ENCODE assay signal across 8 cellular contexts in the genomic region with DNA sequence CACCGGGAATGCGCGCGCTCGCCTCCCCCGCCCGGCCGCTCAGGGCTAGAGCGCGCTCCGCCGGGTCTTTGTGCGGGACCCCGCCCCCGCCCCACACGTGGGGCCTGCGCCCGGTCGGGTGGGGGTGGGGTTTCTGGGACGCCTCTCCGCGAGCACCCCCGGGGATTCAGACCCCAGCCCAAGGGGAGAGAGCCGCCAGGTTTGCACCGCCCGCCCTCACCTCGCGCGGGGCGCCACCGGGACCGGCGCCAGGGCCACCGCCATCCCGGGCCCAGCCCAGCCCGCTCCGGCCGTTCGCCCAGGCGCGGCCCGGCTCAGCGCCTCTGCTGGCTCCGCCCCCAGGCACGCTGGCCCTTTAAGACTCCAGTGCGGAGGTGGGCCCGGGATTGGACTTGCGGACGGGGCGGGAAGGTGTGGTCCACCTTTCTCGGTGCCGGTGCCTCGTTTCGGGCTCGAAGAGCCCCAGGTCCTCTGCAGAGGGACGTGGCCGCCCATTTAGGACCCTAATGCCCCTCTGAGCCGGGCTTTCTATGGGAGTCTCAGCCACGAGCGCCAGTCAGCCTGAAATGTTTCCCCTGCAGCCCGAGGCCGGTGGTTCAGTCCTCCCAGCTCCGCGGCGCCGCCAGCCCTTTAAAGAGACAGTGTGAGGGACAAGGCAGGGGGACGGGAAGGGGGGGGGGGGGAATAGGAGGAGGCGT. TPM values are rescaled to one million over a fixed set of nuclear protein-coding genes. Genes with fewer than 3 reads are reported as not detected.
DNase-seq lines count a peak whose midpoint lies in the region; ATAC-seq and TF ChIP-seq lines count a peak whose summit lies in the region.

No MANE protein-coding gene starts in this region.

- ATAC-seq in HG03342 (IDR thresholded peaks at IDR 0.05; ENCODE audit: unreplicated experiment) = peak; percentile 64

- TF ChIP-seq RAD21 in liver (IDR thresholded peaks at IDR 0.05) = no peak

- peaks cover 15 to 70% (median 53%) of the 10 kb centered on the region in 4 donors for H3K4me1 ChIP-seq in liver (ENCODE audit: control insufficient read depth in 4 of 4, insufficient read depth in 4 of 4, low read length in 3 of 4)

- peaks cover 0 to 13% (median 3%) of the 10 kb centered on the region in 4 donors for H3K36me3 ChIP-seq in liver (ENCODE audit: control insufficient read depth in 4 of 4, insufficient read depth in 3 of 4, low read depth in 1 of 4, low read length in 3 of 4)

- peak overlapping the region; percentile 94 to 97 for H3K9ac ChIP-seq in liver (ENCODE audit: low read depth in 1 of 2, low read length in 2 of 2)

- H3K27ac ChIP-seq in liver (ENCODE audit: low read depth in 1 of 2, low read length in 2 of 2) = peak overlapping the region; percentile 98 to 99

- no peaks in the 10 kb centered on the region for H3K9me3 Mint-ChIP-seq in activated CD4-positive, alpha-beta T cell treated with anti-CD3 and anti-CD28 coated beads, Interleukin-2, amount 10 ng/mL, durations not matched to agents 7 days and 5 days

- peaks cover 2% of the 10 kb centered on the region for H3K36me3 Mint-ChIP-seq in activated CD4-positive, alpha-beta T cell treated with anti-CD3 and anti-CD28 coated beads, Interleukin-2, amount 10 ng/mL, durations not matched to agents 7 days and 5 days (ENCODE audit: low read depth)

- DNase-seq in Ammon's horn (ENCODE audit: low spot score) = peak; percentile 93
- DNase-seq in NCI-H526 (lab: John Stamatoyannopoulos, UW) = peak; percentile 81 to 94
- DNase-seq in activated CD4-positive, alpha-beta T cell treated with anti-CD3 and anti-CD28 coated beads, Interleukin-2, amount 10 ng/mL, durations not matched to agents 7 days and 5 days = peak; percentile 86
- DNase-seq in dedifferentiated amniotic fluid mesenchymal stem cell (ENCODE audit: extremely low spot score) = peak; percentile 81
- DNase-seq in stimulated activated CD4-positive, alpha-beta T cell treated with anti-CD3 and anti-CD28 coated beads, Interleukin-2, amount 100 ng/mL, for 48 hours = peak; percentile 75 to 76

- no peaks in the 10 kb centered on the region for H3K27me3 ChIP-seq in liver (ENCODE audit: control insufficient read depth in 4 of 4, insufficient read depth in 4 of 4, low read length in 3 of 4)

- TF ChIP-seq POLR2A in GM19099 (IDR thresholded peaks at IDR 0.05; ENCODE audit: extremely low read depth, insufficient read length, low read depth) = peak; percentile 76

- H3K4me3 Mint-ChIP-seq in activated CD4-positive, alpha-beta T cell treated with anti-CD3 and anti-CD28 coated beads, Interleukin-2, amount 10 ng/mL, durations not matched to agents 7 days and 5 days = peak overlapping the region; percentile 82

- H3K27ac Mint-ChIP-seq in activated CD4-positive, alpha-beta T cell treated with anti-CD3 and anti-CD28 coated beads, Interleukin-2, amount 10 ng/mL, durations not matched to agents 7 days and 5 days = peak overlapping the region; percentile 97

- CTCF ChIA-PET in activated CD4-positive, alpha-beta T cell treated with anti-CD3 and anti-CD28 coated beads, Interleukin-2, amount 10 ng/mL, durations not matched to agents 7 days and 5 days (lab: Charles Lee) = interaction anchor here (1.4 to 4.2 kb wide), 3 partner anchors 13 to 26 kb away, joined by 5 to 52 read pairs (median 7); a partner anchor contains a TSS

- POLR2A ChIA-PET in activated CD4-positive, alpha-beta T cell treated with anti-CD3 and anti-CD28 coated beads, Interleukin-2, amount 10 ng/mL, durations not matched to agents 7 days and 5 days (lab: Charles Lee) = interaction anchor here (0.6 to 0.7 kb wide), 2 partner anchors 24 to 37 kb away, joined by 3 read pairs; a partner anchor contains a TSS

- no peak for TF ChIP-seq CTCF in liver (IDR thresholded peaks at IDR 0.05; ENCODE audit: low read depth, low read length, missing input control)

- no peaks in the 10 kb centered on the region for H3K9me3 ChIP-seq in liver (ENCODE audit: control insufficient read depth in 4 of 4, low read length in 3 of 4)

- no peaks in the 10 kb centered on the region for H3K27me3 Mint-ChIP-seq in activated CD4-positive, alpha-beta T cell treated with anti-CD3 and anti-CD28 coated beads, Interleukin-2, amount 10 ng/mL, durations not matched to agents 7 days and 5 days

- H3K4me1 Mint-ChIP-seq in activated CD4-positive, alpha-beta T cell treated with anti-CD3 and anti-CD28 coated beads, Interleukin-2, amount 10 ng/mL, durations not matched to agents 7 days and 5 days = peaks cover 42% of the 10 kb centered on the region

- WGBS in liver = under 1% methylated on average over 68 of the region's 68 CpGs

- H3K4me3 ChIP-seq in liver (ENCODE audit: low read depth in 1 of 3, low read length in 3 of 3) = peak overlapping the region; percentile 81 to 96 (median 95)

TF ChIP-seq in liver, 16 proteins besides CTCF, POLR2A, EP300 and RAD21:
- TF ChIP-seq SP1 (IDR thresholded peaks at IDR 0.05) (peak; percentile 77), EGR1 (IDR thresholded peaks at IDR 0.05; ENCODE audit: low read depth in 2 of 2) (peak in 1 of 2 donors; percentile 83), HNF4A (conservative IDR thresholded peaks at IDR 0.05) (peak in 1 of 2 donors; percentile 9), GABPA (IDR thresholded peaks at IDR 0.05 in 1 of 2, conservative IDR thresholded peaks at IDR 0.05 in 1 of 2) (no peak), RXRA (IDR thresholded peaks at IDR 0.05) (peak in 1 of 2 donors; percentile 4), NR2F2 (IDR thresholded peaks at IDR 0.05) (no peak)
- TF ChIP-seq, protein P1, sequence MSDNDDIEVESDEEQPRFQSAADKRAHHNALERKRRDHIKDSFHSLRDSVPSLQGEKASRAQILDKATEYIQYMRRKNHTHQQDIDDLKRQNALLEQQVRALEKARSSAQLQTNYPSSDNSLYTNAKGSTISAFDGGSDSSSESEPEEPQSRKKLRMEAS (IDR thresholded peaks at IDR 0.05) = peak; percentile 99

RNA-seq across cellular contexts. Expression of a gene that starts 1.2 kb away (rescaled TPM):
- 1 to 10 TPM; 4.3 to 5.7 TPM for total RNA-seq in activated CD4-positive, alpha-beta T cell treated with anti-CD3 and anti-CD28 coated beads, Interleukin-2, amount 10 ng/mL, durations not matched to agents 7 days and 5 days
- 10 to 100 TPM; 33.5 to 57.6 TPM for total RNA-seq in liver
- 10 to 100 TPM; 19.5 to 32.9 TPM for polyA plus RNA-seq in liver

RNA-seq across cellular contexts. Expression of a gene that starts 6.7 kb away (rescaled TPM):
- total RNA-seq in activated CD4-positive, alpha-beta T cell treated with anti-CD3 and anti-CD28 coated beads, Interleukin-2, amount 10 ng/mL, durations not matched to agents 7 days and 5 days = 10 to 100 TPM; 16.1 to 17.7 TPM
- 10 to 100 TPM; 12.7 to 14.3 TPM for total RNA-seq in liver
- 10 to 100 TPM; 29.0 to 37.7 TPM for polyA plus RNA-seq in liver

RNA-seq across cellular contexts. Expression of a gene that starts 17.9 kb away (rescaled TPM):
- under 1 TPM in 1 of 2 experiments, not detected in 1; 0.07 TPM for total RNA-seq in activated CD4-positive, alpha-beta T cell treated with anti-CD3 and anti-CD28 coated beads, Interleukin-2, amount 10 ng/mL, durations not matched to agents 7 days and 5 days
- total RNA-seq in liver = 100 to 1,000 TPM in 1 of 2 donors, 10 to 100 TPM in 1; 87.6 to 155 TPM
- 100 to 1,000 TPM in 1 of 2 donors, 10 to 100 TPM in 1; 82.3 to 156 TPM for polyA plus RNA-seq in liver

RNA-seq across cellular contexts. Expression of a gene that starts 19.3 kb away (rescaled TPM):
- 100 to 1,000 TPM in 1 of 2 experiments, 10 to 100 TPM in 1; 88.3 to 122 TPM for total RNA-seq in activated CD4-positive, alpha-beta T cell treated with anti-CD3 and anti-CD28 coated beads, Interleukin-2, amount 10 ng/mL, durations not matched to agents 7 days and 5 days
- 10 to 100 TPM; 12.2 to 13.2 TPM for total RNA-seq in liver
- 10 to 100 TPM in 1 of 2 donors, 1 to 10 TPM in 1; 6.5 to 10.3 TPM for polyA plus RNA-seq in liver

RNA-seq across cellular contexts. Expression of a gene that starts 22.1 kb away (rescaled TPM):
- 10 to 100 TPM in 1 of 2 experiments, 1 to 10 TPM in 1; 9.2 to 10.9 TPM for total RNA-seq in activated CD4-positive, alpha-beta T cell treated with anti-CD3 and anti-CD28 coated beads, Interleukin-2, amount 10 ng/mL, durations not matched to agents 7 days and 5 days
- 1 to 10 TPM; 1.9 to 6.6 TPM for total RNA-seq in liver
- polyA plus RNA-seq in liver = 1 to 10 TPM; 1.8 to 2.0 TPM

Comparison
In these comparisons a context has a peak if more than half of its experiments do, and no peak if none do; other contexts are left out.
1. Peak in every context shown above with its lines: DNase-seq, ATAC-seq, H3K4me3 ChIP-seq and H3K27ac ChIP-seq.
2. RNA of a gene that starts 1.2 kb away (total RNA-seq): 33.5 to 57.6 TPM in liver; 4.3 to 5.7 TPM in activated CD4-positive, alpha-beta T cell treated with anti-CD3 and anti-CD28 coated beads, Interleukin-2, amount 10 ng/mL, durations not matched to agents 7 days and 5 days; every median in the first group is over 4 times any median in the second.
3. RNA of a gene that starts 17.9 kb away (total RNA-seq): 87.6 to 155 TPM in liver; 0.07 TPM in activated CD4-positive, alpha-beta T cell treated with anti-CD3 and anti-CD28 coated beads, Interleukin-2, amount 10 ng/mL, durations not matched to agents 7 days and 5 days; every median in the first group is over 10 times any median in the second.